Comparison of ENCODE assay signal across 22 cellular contexts in genomic region chr7:127290801-127291361, GRCh38. TPM values are rescaled to one million over a fixed set of nuclear protein-coding genes. Genes with fewer than 3 reads are reported as not detected.
DNase-seq lines count a peak whose midpoint lies in the region; ATAC-seq, FAIRE-seq and TF ChIP-seq lines count a peak whose summit lies in the region.
"Had no signal": no experiment of that assay in that cellular context is flagged by ENCODE, and none has a peak within 500 bp of the region (broad histone marks: within the 10 kb centered on the region; RNA-seq: fewer than 3 reads in every experiment).

No MANE protein-coding gene starts in this region.

- no peak overlapping the region for H3K4me3 Mint-ChIP-seq in astrocyte (ENCODE audit: unreplicated experiment)
- H3K4me3 Mint-ChIP-seq: CD8-positive, alpha-beta memory T cell; HFFc6 had no signal

- no peak overlapping the region for H4K91ac ChIP-seq in IMR-90 (ENCODE audit: insufficient read depth, low read depth, low read length)

- dilution Hi-C loops in IMR-90 (cut with HindIII; ENCODE audit: low sequenced_read_pairs, unreplicated experiment): no loop called here

- no peak overlapping the region for H4K5ac ChIP-seq in IMR-90 (ENCODE audit: low read depth, low read length)

- H3K4me1 Mint-ChIP-seq in astrocyte (ENCODE audit: low read depth, unreplicated experiment): no peaks in the 10 kb centered on the region
- H3K4me1 Mint-ChIP-seq: CD8-positive, alpha-beta memory T cell had no signal

- CTCF ChIA-PET in IMR-90 (lab: Yijun Ruan, JAX): no interaction called here

- no peak overlapping the region for H2AK5ac ChIP-seq in IMR-90 (ENCODE audit: low read depth, low read length)

- no TSS peak for BruUV-seq in IMR-90 (replicated peaks; lab: Mats Ljungman, UMichigan)

- no peaks in the 10 kb centered on the region for H3K36me3 Mint-ChIP-seq in astrocyte (ENCODE audit: low read depth, unreplicated experiment)
- H3K36me3 Mint-ChIP-seq: CD8-positive, alpha-beta memory T cell had no signal

- POLR2A ChIA-PET in IMR-90 (lab: Charles Lee; ENCODE audit: unreplicated experiment): no interaction called here

- H3K4ac ChIP-seq in IMR-90 (ENCODE audit: low read depth, low read length): no peak overlapping the region

- TF ChIP-seq CTCF in IMR-90 (conservative IDR thresholded peaks at IDR 0.05; ENCODE audit: low read depth, low read length) (no peak), astrocyte (IDR thresholded peaks at IDR 0.05; ENCODE audit: insufficient read depth, low read depth, low read length) (no peak), fibroblast of pulmonary artery (IDR thresholded peaks at IDR 0.05; ENCODE audit: low read length, missing control alignments) (no peak)

- H3K36me3 ChIP-seq in IMR-90 (ENCODE audit: control insufficient read depth, insufficient read depth, low read length) (no peaks in the 10 kb centered on the region), astrocyte (ENCODE audit: insufficient read depth, low read length) (no peaks in the 10 kb centered on the region)

- no peak overlapping the region for H3K56ac ChIP-seq in IMR-90 (ENCODE audit: extremely low read depth, insufficient read depth, low read length)

- H4K8ac ChIP-seq in IMR-90 (ENCODE audit: low read depth in 2 of 2, low read length in 2 of 2): no peak overlapping the region

- intact Hi-C loops in IMR-90 (cut with micrococcal nuclease): no loop called here

- no CpG with 5 or more reads among the region's 1 CpG for WGBS in IMR-90 (ENCODE audit: extremely low coverage in 2 of 2, insufficient read length in 1 of 2), 2 experiments

- H3K27ac ChIP-seq in IMR-90 (ENCODE audit: insufficient read depth, low read length) (no peak overlapping the region), astrocyte (ENCODE audit: low read depth, low read length) (no peak overlapping the region)
- H3K27ac ChIP-seq: SK-N-MC had no signal

- no peak overlapping the region for H2AK9ac ChIP-seq in IMR-90 (replicated peaks; ENCODE audit: low read depth, low read length, poor library complexity)

- H3K23ac ChIP-seq in IMR-90 (ENCODE audit: low read depth, low read length): no peak overlapping the region

- H3K27me3 ChIP-seq in IMR-90 (ENCODE audit: control insufficient read depth, insufficient read depth, low read length): no peaks in the 10 kb centered on the region
- H3K27me3 ChIP-seq in astrocyte (ENCODE audit: insufficient read depth, low read length): no peaks in the 10 kb centered on the region

- H3K27ac Mint-ChIP-seq in astrocyte (ENCODE audit: unreplicated experiment): no peak overlapping the region
- H3K27ac Mint-ChIP-seq: CD8-positive, alpha-beta memory T cell; HFFc6 had no signal

- H3K14ac ChIP-seq in IMR-90 (replicated peaks; ENCODE audit: low read depth, low read length): no peak overlapping the region

- H2AFZ ChIP-seq in IMR-90 (replicated peaks; ENCODE audit: low read length, poor library complexity) (no peak overlapping the region), astrocyte (ENCODE audit: low read depth, low read length) (no peak overlapping the region)

- H3K9me3 ChIP-seq in IMR-90 (ENCODE audit: control insufficient read depth, insufficient read depth, low read length): no peaks in the 10 kb centered on the region
- H3K9me3 ChIP-seq in astrocyte (ENCODE audit: insufficient read depth, low read depth, low read length): no peaks in the 10 kb centered on the region

- H4K20me1 ChIP-seq in IMR-90 (ENCODE audit: insufficient read depth, low read length) (no peaks in the 10 kb centered on the region), astrocyte (ENCODE audit: insufficient read depth, low read length) (no peaks in the 10 kb centered on the region)

- no peak overlapping the region for H3K4me2 ChIP-seq in IMR-90 (ENCODE audit: low read depth, low read length)
- no peak overlapping the region for H3K4me2 ChIP-seq in astrocyte (ENCODE audit: low read length)

- H3K18ac ChIP-seq in IMR-90 (ENCODE audit: low read depth, low read length): no peak overlapping the region

- ATAC-seq in IMR-90 (ENCODE audit: low read depth) (no peak), HG03280 (IDR thresholded peaks at IDR 0.05; ENCODE audit: unreplicated experiment) (no peak), GM21529 (IDR thresholded peaks at IDR 0.05; ENCODE audit: unreplicated experiment) (no peak)

- H2BK120ac ChIP-seq in IMR-90 (ENCODE audit: low read depth, low read length): no peak overlapping the region

- no peaks in the 10 kb centered on the region for H3K9me3 Mint-ChIP-seq in astrocyte (ENCODE audit: unreplicated experiment)
- H3K9me3 Mint-ChIP-seq: HFFc6 had no signal

- TF ChIP-seq POLR2A in IMR-90 (IDR thresholded peaks at IDR 0.05; ENCODE audit: low read depth, low read length): no peak

- peaks cover 11% of the 10 kb centered on the region for H3K27me3 Mint-ChIP-seq in astrocyte (ENCODE audit: low read depth, unreplicated experiment)

- H3K9ac ChIP-seq in IMR-90 (ENCODE audit: low read depth, low read length) (no peak overlapping the region), astrocyte (ENCODE audit: low read length) (no peak overlapping the region)

- H3K4me1 ChIP-seq in IMR-90 (ENCODE audit: control insufficient read depth, insufficient read depth, low read length) (no peaks in the 10 kb centered on the region), astrocyte (ENCODE audit: insufficient read depth, low read length) (no peaks in the 10 kb centered on the region)

- FAIRE-seq in astrocyte (lab: Jason Lieb, UNC): no peak
- FAIRE-seq: H54, RCC 7860 had no signal

- in situ Hi-C loops in IMR-90 (cut with MboI; ENCODE audit: low sequenced_read_pairs): no loop called here

- TF ChIP-seq RAD21 in IMR-90 (IDR thresholded peaks at IDR 0.05; ENCODE audit: low read length): no peak

- no peak overlapping the region for H2BK20ac ChIP-seq in IMR-90 (ENCODE audit: low read depth, low read length)

- H2BK5ac ChIP-seq in IMR-90 (ENCODE audit: low read depth, low read length, poor library complexity, severe bottlenecking): no peak overlapping the region

- peak; percentile 0 for DNase-seq in IMR-90
- DNase-seq in NCI-H1694 treated with DMSO at 0.1 percent for 48 hours (lab: John Stamatoyannopoulos, UW): peak; percentile 39
- peak; percentile 1 for DNase-seq in astrocyte (ENCODE audit: low read depth)
- peak; percentile 17 for DNase-seq in fibroblast of pulmonary artery (ENCODE audit: low read depth)
- no peak for DNase-seq in NCI-H510A (lab: John Stamatoyannopoulos, UW)
- DNase-seq: ACHN; C1 segment of cervical spinal cord; CD8-positive, alpha-beta memory T cell; DMS79; HFFc6; NCI-H1105; NCI-H345; NCI-H526 treated with DMSO at 0.1 percent for 48 hours; NK-92 treated with Interleukin-12 subunit alpha and Interleukin-12 subunit beta, amount 100 ng/mL, for 24 hours; Right ventricle myocardium superior had no signal

- no peak overlapping the region for H2BK15ac ChIP-seq in IMR-90 (ENCODE audit: low read depth, low read length)

- H3K79me1 ChIP-seq in IMR-90 (ENCODE audit: low read depth in 1 of 2, low read length in 2 of 2): no peaks in the 10 kb centered on the region

- H3K4me3 ChIP-seq in IMR-90 (ENCODE audit: insufficient read depth, low read depth, low read length): no peak overlapping the region
- H3K4me3 ChIP-seq in astrocyte (ENCODE audit: insufficient read depth, low read depth, low read length): no peak overlapping the region
- H3K4me3 ChIP-seq in fibroblast of pulmonary artery (replicated peaks; ENCODE audit: low read depth, low read length): no peak overlapping the region
- H3K4me3 ChIP-seq: SK-N-MC had no signal

- H3K79me2 ChIP-seq in astrocyte (ENCODE audit: insufficient read depth, low read length): no peaks in the 10 kb centered on the region

- H3K9me1 ChIP-seq in IMR-90 (ENCODE audit: insufficient read depth, low read length): no peaks in the 10 kb centered on the region

TF ChIP-seq in IMR-90, 13 proteins besides CTCF, POLR2A, EP300 and RAD21:
- TF ChIP-seq, protein P1, sequence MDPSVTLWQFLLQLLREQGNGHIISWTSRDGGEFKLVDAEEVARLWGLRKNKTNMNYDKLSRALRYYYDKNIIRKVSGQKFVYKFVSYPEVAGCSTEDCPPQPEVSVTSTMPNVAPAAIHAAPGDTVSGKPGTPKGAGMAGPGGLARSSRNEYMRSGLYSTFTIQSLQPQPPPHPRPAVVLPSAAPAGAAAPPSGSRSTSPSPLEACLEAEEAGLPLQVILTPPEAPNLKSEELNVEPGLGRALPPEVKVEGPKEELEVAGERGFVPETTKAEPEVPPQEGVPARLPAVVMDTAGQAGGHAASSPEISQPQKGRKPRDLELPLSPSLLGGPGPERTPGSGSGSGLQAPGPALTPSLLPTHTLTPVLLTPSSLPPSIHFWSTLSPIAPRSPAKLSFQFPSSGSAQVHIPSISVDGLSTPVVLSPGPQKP (IDR thresholded peaks at IDR 0.05; ENCODE audit: borderline replicate concordance, low read depth, low read length): no peak
- TF ChIP-seq BHLHE40 (IDR thresholded peaks at IDR 0.05; ENCODE audit: low read depth, low read length) (no peak), SMC3 (IDR thresholded peaks at IDR 0.05; ENCODE audit: low read depth, low read length) (no peak), MAZ (IDR thresholded peaks at IDR 0.05; ENCODE audit: borderline replicate concordance, low read depth, low read length) (no peak), MXI1 (IDR thresholded peaks at IDR 0.05; ENCODE audit: borderline replicate concordance, low read depth, low read length) (no peak), FOS (IDR thresholded peaks at IDR 0.05; ENCODE audit: low read depth, low read length) (no peak), MAFK (IDR thresholded peaks at IDR 0.05; ENCODE audit: low read depth, low read length) (no peak), RCOR1 (IDR thresholded peaks at IDR 0.05; ENCODE audit: insufficient replicate concordance, low read length) (no peak), CHD1 (IDR thresholded peaks at IDR 0.05; ENCODE audit: low read depth, low read length) (no peak), NFE2L2 (IDR thresholded peaks at IDR 0.05; ENCODE audit: low read depth, low read length) (no peak), RFX5 (IDR thresholded peaks at IDR 0.05; ENCODE audit: low read depth, low read length) (no peak), CEBPB (IDR thresholded peaks at IDR 0.05; ENCODE audit: low read depth, low read length) (no peak)
- TF ChIP-seq, protein P2, sequence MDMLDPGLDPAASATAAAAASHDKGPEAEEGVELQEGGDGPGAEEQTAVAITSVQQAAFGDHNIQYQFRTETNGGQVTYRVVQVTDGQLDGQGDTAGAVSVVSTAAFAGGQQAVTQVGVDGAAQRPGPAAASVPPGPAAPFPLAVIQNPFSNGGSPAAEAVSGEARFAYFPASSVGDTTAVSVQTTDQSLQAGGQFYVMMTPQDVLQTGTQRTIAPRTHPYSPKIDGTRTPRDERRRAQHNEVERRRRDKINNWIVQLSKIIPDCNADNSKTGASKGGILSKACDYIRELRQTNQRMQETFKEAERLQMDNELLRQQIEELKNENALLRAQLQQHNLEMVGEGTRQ (IDR thresholded peaks at IDR 0.05; ENCODE audit: low read depth, low read length): no peak

RNA-seq across cellular contexts. Expression of gene GRM8, which starts 38.1 kb away (rescaled TPM):
- total RNA-seq in IMR-90 (2012; rRNA removed) (not detected in 2 replicates), astrocyte (0.96 and 2.2 TPM in 2 replicates)
- polyA plus RNA-seq in IMR-90 (2012; rRNA removed): not detected in 2 replicates
- not detected in 2 replicates for polyA plus RNA-seq in IMR-90 (2012; cell fraction: cytosol; rRNA removed)
- polyA plus RNA-seq in IMR-90 (2012; cell fraction: nucleus; rRNA removed; ENCODE audit: low replicate concordance): not detected in 2 replicates
- total RNA-seq: CD8-positive, alpha-beta memory T cell; G401; HFFc6; Right ventricle myocardium superior; T-helper 1 cell treated with Interleukin-12 subunit alpha and Interleukin-12 subunit beta and Interleukin-4 antibody, amounts not matched to agents 30 ng/mL and 1 ng/mL, for 36 hours had no signal
- polyA plus RNA-seq: CD8-positive, alpha-beta memory T cell had no signal
